In genomic region chr17:80433916-80434666, GRCh38 we compare ENCODE assay signal across 3 cellular contexts.
TF ChIP-seq lines count a peak whose summit lies in the region.

No MANE protein-coding gene starts in this region.

TF ChIP-seq in HEK293, 187 proteins besides CTCF, POLR2A, EP300 and RAD21:
- no peak for TF ChIP-seq ZNF266 (tag by site-specific recombination; IDR thresholded peaks at IDR 0.05; ENCODE audit: low read depth)
- TF ChIP-seq ZNF600 (tag by site-specific recombination; IDR thresholded peaks at IDR 0.05): 0 out of 2 replicates have a peak, but pooled peaks have one; percentile 22
- TF ChIP-seq ZNF19 (tag by site-specific recombination; IDR thresholded peaks at IDR 0.05; ENCODE audit: low read depth): no peak
- TF ChIP-seq ZNF518A (tag by site-specific recombination; conservative IDR thresholded peaks at IDR 0.05; ENCODE audit: low read depth): no peak
- TF ChIP-seq ZNF629 (tag by site-specific recombination; IDR thresholded peaks at IDR 0.05): no peak
- TF ChIP-seq ZNF114 (tag by site-specific recombination; IDR thresholded peaks at IDR 0.05): no peak
- TF ChIP-seq ZNF146 (tag by site-specific recombination; IDR thresholded peaks at IDR 0.05): 0 out of 2 replicates have a peak, but pooled peaks have one; percentile 19
- TF ChIP-seq ZNF747 (tag by site-specific recombination; IDR thresholded peaks at IDR 0.05): no peak
- no peak for TF ChIP-seq ZBTB21 (tag by site-specific recombination; IDR thresholded peaks at IDR 0.05)
- no peak for TF ChIP-seq YY2 (tag by site-specific recombination; IDR thresholded peaks at IDR 0.05)
- no peak for TF ChIP-seq ZNF169 (tag by site-specific recombination; IDR thresholded peaks at IDR 0.05)
TF ChIP-seq in HEK293: peak in this region for 2.

TF ChIP-seq in IMR-90, 13 proteins besides CTCF, POLR2A, EP300 and RAD21:
- TF ChIP-seq SMC3 (IDR thresholded peaks at IDR 0.05; ENCODE audit: low read depth, low read length) (no peak), NFE2L2 (IDR thresholded peaks at IDR 0.05; ENCODE audit: low read depth, low read length) (no peak), RFX5 (IDR thresholded peaks at IDR 0.05; ENCODE audit: low read depth, low read length) (no peak), MAFK (IDR thresholded peaks at IDR 0.05; ENCODE audit: low read depth, low read length) (no peak), MAZ (IDR thresholded peaks at IDR 0.05; ENCODE audit: borderline replicate concordance, low read depth, low read length) (no peak), FOS (IDR thresholded peaks at IDR 0.05; ENCODE audit: low read depth, low read length) (no peak), CHD1 (IDR thresholded peaks at IDR 0.05; ENCODE audit: low read depth, low read length) (no peak), CEBPB (IDR thresholded peaks at IDR 0.05; ENCODE audit: low read depth, low read length) (no peak), ELK1 (IDR thresholded peaks at IDR 0.05; ENCODE audit: borderline replicate concordance, low read depth, low read length) (no peak)

TF ChIP-seq in HepG2, 621 proteins besides CTCF, POLR2A, EP300 and RAD21:
- TF ChIP-seq BCL6 (CRISPR knock-in tag; IDR thresholded peaks at IDR 0.05): peak; percentile 53; the same call in 1 of the 2 replicates
- peak; percentile 63; the same call in 1 of the 2 replicates for TF ChIP-seq ZNF7 (CRISPR knock-in tag; IDR thresholded peaks at IDR 0.05)
- no peak for TF ChIP-seq ZNF773 (CRISPR knock-in tag; IDR thresholded peaks at IDR 0.05; ENCODE audit: borderline replicate concordance)
TF ChIP-seq in HepG2: peak in this region for 2.
